In genomic region chr4:1534876-1535526, GRCh38 we compare ENCODE assay signal across 16 cellular contexts.
"Had no signal": no experiment of that assay in that cellular context is flagged by ENCODE, and none has a peak within 500 bp of the region (broad histone marks: within the 10 kb centered on the region; RNA-seq: fewer than 3 reads in every experiment).

No MANE protein-coding gene starts in this region.

- H3K4me3 Mint-ChIP-seq: activated CD4-positive, alpha-beta memory T cell treated with anti-CD3 and anti-CD28 coated beads for 36 hours; activated CD8-positive, alpha-beta memory T cell treated with anti-CD3 and anti-CD28 coated beads, Interleukin-2, amount 10 ng/mL, durations not matched to agents 7 days and 5 days; activated T-cell treated with anti-CD3 and anti-CD28 coated beads, Interleukin-2, amount 50 U/mL, for 24 hours; neural crest cell had no signal

- H3K36me3 Mint-ChIP-seq: activated CD4-positive, alpha-beta memory T cell treated with anti-CD3 and anti-CD28 coated beads for 36 hours; activated CD8-positive, alpha-beta memory T cell treated with anti-CD3 and anti-CD28 coated beads, Interleukin-2, amount 10 ng/mL, durations not matched to agents 7 days and 5 days had no signal

- ATAC-seq: activated CD8-positive, alpha-beta memory T cell treated with anti-CD3 and anti-CD28 coated beads, Interleukin-2, amount 10 ng/mL, durations not matched to agents 7 days and 5 days; esophagus mucosa had no signal

- DNase-seq: activated CD4-positive, alpha-beta memory T cell treated with anti-CD3 and anti-CD28 coated beads for 36 hours; activated CD4-positive, alpha-beta T cell treated with anti-CD3 and anti-CD28 coated beads for 1 hour; activated CD8-positive, alpha-beta memory T cell treated with anti-CD3 and anti-CD28 coated beads, Interleukin-2, amount 10 ng/mL, durations not matched to agents 7 days and 5 days; activated T-cell treated with anti-CD3 and anti-CD28 coated beads, Interleukin-2, amount 50 U/mL, for 24 hours; stimulated activated CD4-positive, alpha-beta T cell treated with anti-CD3 and anti-CD28 coated beads, Interleukin-15, amount 100 ng/mL, for 24 hours; stimulated activated CD4-positive, alpha-beta T cell treated with anti-CD3 and anti-CD28 coated beads, Interleukin-4, amount 100 ng/mL, for 1 hour; stimulated activated naive CD4-positive, alpha-beta T cell; substantia nigra; T-helper 1 cell; T1000 had no signal

- H3K4me3 ChIP-seq: cardiac muscle cell, hepatocyte, ovary, tibial nerve had no signal

- H3K4me2 ChIP-seq: hepatocyte had no signal

- H3K4me1 Mint-ChIP-seq: activated CD8-positive, alpha-beta memory T cell treated with anti-CD3 and anti-CD28 coated beads, Interleukin-2, amount 10 ng/mL, durations not matched to agents 7 days and 5 days had no signal

- H3K27me3 ChIP-seq: cardiac muscle cell, hepatocyte, ovary had no signal

- H3K79me2 ChIP-seq: hepatocyte had no signal

- H3K9me3 Mint-ChIP-seq: activated CD4-positive, alpha-beta memory T cell treated with anti-CD3 and anti-CD28 coated beads for 36 hours; activated T-cell treated with anti-CD3 and anti-CD28 coated beads, Interleukin-2, amount 50 U/mL, for 24 hours; neural crest cell had no signal

- H3K27me3 Mint-ChIP-seq: activated CD8-positive, alpha-beta memory T cell treated with anti-CD3 and anti-CD28 coated beads, Interleukin-2, amount 10 ng/mL, durations not matched to agents 7 days and 5 days had no signal

- H2AFZ ChIP-seq: hepatocyte had no signal

- H3K27ac Mint-ChIP-seq: activated CD4-positive, alpha-beta memory T cell treated with anti-CD3 and anti-CD28 coated beads for 36 hours; activated CD8-positive, alpha-beta memory T cell treated with anti-CD3 and anti-CD28 coated beads, Interleukin-2, amount 10 ng/mL, durations not matched to agents 7 days and 5 days; activated T-cell treated with anti-CD3 and anti-CD28 coated beads, Interleukin-2, amount 50 U/mL, for 24 hours had no signal

- H3K36me3 ChIP-seq: cardiac muscle cell, ovary, tibial nerve had no signal

- H3K9me3 ChIP-seq: ovary, tibial nerve had no signal

- H3K27ac ChIP-seq: cardiac muscle cell, hepatocyte, ovary, tibial nerve had no signal
